ENCODE assay signal across 8 cellular contexts in genomic region chr10:22253578-22253882, GRCh38.
DNase-seq lines count a peak whose midpoint lies in the region; ATAC-seq and TF ChIP-seq lines count a peak whose summit lies in the region.

No MANE protein-coding gene starts in this region.

- TF ChIP-seq CTCF in brain microvascular endothelial cell (IDR thresholded peaks at IDR 0.05; ENCODE audit: low read depth, low read length, missing control alignments): no peak

- no peak for ATAC-seq in GM19463 (IDR thresholded peaks at IDR 0.05; ENCODE audit: unreplicated experiment)

- H3K36me3 ChIP-seq in brain microvascular endothelial cell (replicated peaks): no peaks in the 10 kb centered on the region

- DNase-seq in T-helper 2 cell (peak in 3 of 5 experiments; percentile 8 to 45 (median 17)), brain microvascular endothelial cell (no peak), left kidney (ENCODE audit: low read depth, low spot score) (peak; percentile 83), T1000 (lab: John Stamatoyannopoulos, UW) (no peak), NCI-H226 (no peak), NCI-H2029 (lab: John Stamatoyannopoulos, UW) (no peak)
- peak; percentile 11 to 13 for DNase-seq in stimulated activated CD8-positive, alpha-beta memory T cell treated with anti-CD3 and anti-CD28 coated beads, Interleukin-7, amount 100 ng/mL, for 1 hour (ENCODE audit: low read depth in 2 of 2)

- no peak overlapping the region for H3K27ac ChIP-seq in brain microvascular endothelial cell

- H3K4me3 ChIP-seq in brain microvascular endothelial cell (ENCODE audit: low read depth, low read length): peak overlapping the region; percentile 64

- peaks cover 4% of the 10 kb centered on the region for H3K27me3 ChIP-seq in brain microvascular endothelial cell (replicated peaks)

- in situ Hi-C loops in brain microvascular endothelial cell (cut with HindIII; ENCODE audit: low pct_ligation_motif_present, low sequenced_read_pairs): no loop called here

Comparison
In these comparisons a context has a peak if more than half of its experiments do, and no peak if none do; other contexts are left out.
1. DNase-seq: peak in T-helper 2 cell (3 of 5), left kidney (single experiment) and stimulated activated CD8-positive, alpha-beta memory T cell treated with anti-CD3 and anti-CD28 coated beads, Interleukin-7, amount 100 ng/mL, for 1 hour (2 of 2); none in brain microvascular endothelial cell (single experiment), T1000 (single experiment), NCI-H226 (single experiment) and NCI-H2029 (single experiment).